2 cellular contexts compared by ENCODE assay signal in the genomic region with DNA sequence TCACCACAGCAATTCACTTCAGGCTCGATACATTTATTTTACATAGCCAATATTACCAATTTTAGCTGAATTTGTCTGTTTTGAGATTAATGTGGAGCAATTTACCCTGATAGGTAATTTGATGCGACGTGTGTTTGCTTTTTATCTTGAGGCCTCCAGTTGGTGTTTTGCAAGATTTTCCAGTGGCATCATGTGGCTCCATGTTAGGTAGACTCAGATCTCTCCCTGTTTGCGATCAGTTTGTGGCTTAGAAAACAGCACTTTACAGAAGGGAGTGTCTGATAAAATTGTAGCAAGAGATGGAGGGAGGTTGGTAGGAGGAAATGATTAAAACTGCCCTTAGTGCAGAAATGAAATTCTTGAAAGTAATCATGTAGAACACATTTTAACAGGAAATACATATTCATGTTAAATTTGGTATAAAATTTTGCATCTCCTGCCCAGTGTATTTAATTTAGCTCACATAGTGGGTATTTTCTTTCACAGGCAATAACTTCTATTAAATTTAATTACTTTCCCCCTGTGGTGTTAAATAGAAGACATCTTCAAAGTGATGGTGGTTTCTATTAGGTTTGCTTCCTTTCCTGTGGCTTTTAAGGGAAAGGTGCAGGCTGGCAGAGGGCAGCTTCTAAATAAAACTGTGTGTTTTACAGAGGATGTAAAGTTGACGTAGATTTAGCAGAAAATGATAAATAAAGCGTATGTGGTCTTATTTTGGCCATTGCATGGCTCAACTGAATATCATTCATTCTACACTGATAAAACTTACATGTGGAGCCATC.
TF ChIP-seq lines count a peak whose summit lies in the region.

No MANE protein-coding gene starts in this region.

TF ChIP-seq in GM12878, 131 proteins besides CTCF, POLR2A, EP300 and RAD21 (continued from another document):
- TF ChIP-seq, protein P1, sequence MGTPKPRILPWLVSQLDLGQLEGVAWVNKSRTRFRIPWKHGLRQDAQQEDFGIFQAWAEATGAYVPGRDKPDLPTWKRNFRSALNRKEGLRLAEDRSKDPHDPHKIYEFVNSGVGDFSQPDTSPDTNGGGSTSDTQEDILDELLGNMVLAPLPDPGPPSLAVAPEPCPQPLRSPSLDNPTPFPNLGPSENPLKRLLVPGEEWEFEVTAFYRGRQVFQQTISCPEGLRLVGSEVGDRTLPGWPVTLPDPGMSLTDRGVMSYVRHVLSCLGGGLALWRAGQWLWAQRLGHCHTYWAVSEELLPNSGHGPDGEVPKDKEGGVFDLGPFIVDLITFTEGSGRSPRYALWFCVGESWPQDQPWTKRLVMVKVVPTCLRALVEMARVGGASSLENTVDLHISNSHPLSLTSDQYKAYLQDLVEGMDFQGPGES (IDR thresholded peaks at IDR 0.05): no peak
- TF ChIP-seq RUNX3 (IDR thresholded peaks at IDR 0.05; ENCODE audit: low read length) (peak; percentile 80), TCF7 (IDR thresholded peaks at IDR 0.05; ENCODE audit: borderline replicate concordance) (peak; percentile 77)
TF ChIP-seq in GM12878: peak in this region for 6.

TF ChIP-seq in GM23338, 12 proteins besides CTCF, POLR2A, EP300 and RAD21:
- TF ChIP-seq, protein P2, sequence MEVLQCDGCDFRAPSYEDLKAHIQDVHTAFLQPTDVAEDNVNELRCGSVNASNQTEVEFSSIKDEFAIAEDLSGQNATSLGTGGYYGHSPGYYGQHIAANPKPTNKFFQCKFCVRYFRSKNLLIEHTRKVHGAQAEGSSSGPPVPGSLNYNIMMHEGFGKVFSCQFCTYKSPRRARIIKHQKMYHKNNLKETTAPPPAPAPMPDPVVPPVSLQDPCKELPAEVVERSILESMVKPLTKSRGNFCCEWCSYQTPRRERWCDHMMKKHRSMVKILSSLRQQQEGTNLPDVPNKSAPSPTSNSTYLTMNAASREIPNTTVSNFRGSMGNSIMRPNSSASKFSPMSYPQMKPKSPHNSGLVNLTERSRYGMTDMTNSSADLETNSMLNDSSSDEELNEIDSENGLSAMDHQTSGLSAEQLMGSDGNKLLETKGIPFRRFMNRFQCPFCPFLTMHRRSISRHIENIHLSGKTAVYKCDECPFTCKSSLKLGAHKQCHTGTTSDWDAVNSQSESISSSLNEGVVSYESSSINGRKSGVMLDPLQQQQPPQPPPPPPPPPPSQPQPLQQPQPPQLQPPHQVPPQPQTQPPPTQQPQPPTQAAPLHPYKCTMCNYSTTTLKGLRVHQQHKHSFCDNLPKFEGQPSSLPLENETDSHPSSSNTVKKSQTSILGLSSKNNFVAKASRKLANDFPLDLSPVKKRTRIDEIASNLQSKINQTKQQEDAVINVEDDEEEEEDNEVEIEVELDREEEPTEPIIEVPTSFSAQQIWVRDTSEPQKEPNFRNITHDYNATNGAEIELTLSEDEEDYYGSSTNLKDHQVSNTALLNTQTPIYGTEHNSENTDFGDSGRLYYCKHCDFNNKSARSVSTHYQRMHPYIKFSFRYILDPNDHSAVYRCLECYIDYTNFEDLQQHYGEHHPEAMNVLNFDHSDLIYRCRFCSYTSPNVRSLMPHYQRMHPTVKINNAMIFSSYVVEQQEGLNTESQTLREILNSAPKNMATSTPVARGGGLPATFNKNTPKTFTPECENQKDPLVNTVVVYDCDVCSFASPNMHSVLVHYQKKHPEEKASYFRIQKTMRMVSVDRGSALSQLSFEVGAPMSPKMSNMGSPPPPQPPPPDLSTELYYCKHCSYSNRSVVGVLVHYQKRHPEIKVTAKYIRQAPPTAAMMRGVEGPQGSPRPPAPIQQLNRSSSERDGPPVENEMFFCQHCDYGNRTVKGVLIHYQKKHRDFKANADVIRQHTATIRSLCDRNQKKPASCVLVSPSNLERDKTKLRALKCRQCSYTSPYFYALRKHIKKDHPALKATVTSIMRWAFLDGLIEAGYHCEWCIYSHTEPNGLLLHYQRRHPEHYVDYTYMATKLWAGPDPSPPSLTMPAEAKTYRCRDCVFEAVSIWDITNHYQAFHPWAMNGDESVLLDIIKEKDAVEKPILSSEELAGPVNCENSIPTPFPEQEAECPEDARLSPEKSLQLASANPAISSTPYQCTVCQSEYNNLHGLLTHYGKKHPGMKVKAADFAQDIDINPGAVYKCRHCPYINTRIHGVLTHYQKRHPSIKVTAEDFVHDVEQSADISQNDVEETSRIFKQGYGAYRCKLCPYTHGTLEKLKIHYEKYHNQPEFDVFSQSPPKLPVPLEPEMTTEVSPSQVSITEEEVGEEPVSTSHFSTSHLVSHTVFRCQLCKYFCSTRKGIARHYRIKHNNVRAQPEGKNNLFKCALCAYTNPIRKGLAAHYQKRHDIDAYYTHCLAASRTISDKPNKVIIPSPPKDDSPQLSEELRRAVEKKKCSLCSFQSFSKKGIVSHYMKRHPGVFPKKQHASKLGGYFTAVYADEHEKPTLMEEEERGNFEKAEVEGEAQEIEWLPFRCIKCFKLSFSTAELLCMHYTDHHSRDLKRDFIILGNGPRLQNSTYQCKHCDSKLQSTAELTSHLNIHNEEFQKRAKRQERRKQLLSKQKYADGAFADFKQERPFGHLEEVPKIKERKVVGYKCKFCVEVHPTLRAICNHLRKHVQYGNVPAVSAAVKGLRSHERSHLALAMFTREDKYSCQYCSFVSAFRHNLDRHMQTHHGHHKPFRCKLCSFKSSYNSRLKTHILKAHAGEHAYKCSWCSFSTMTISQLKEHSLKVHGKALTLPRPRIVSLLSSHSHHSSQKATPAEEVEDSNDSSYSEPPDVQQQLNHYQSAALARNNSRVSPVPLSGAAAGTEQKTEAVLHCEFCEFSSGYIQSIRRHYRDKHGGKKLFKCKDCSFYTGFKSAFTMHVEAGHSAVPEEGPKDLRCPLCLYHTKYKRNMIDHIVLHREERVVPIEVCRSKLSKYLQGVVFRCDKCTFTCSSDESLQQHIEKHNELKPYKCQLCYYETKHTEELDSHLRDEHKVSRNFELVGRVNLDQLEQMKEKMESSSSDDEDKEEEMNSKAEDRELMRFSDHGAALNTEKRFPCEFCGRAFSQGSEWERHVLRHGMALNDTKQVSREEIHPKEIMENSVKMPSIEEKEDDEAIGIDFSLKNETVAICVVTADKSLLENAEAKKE (CRISPR knock-in tag; IDR thresholded peaks at IDR 0.05): no peak
- TF ChIP-seq, protein P3, sequence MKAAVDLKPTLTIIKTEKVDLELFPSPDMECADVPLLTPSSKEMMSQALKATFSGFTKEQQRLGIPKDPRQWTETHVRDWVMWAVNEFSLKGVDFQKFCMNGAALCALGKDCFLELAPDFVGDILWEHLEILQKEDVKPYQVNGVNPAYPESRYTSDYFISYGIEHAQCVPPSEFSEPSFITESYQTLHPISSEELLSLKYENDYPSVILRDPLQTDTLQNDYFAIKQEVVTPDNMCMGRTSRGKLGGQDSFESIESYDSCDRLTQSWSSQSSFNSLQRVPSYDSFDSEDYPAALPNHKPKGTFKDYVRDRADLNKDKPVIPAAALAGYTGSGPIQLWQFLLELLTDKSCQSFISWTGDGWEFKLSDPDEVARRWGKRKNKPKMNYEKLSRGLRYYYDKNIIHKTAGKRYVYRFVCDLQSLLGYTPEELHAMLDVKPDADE (IDR thresholded peaks at IDR 0.05): no peak
- TF ChIP-seq JUNB (IDR thresholded peaks at IDR 0.05; ENCODE audit: unreplicated experiment) (no peak), ZNF331 (CRISPR knock-in tag; IDR thresholded peaks at IDR 0.05; ENCODE audit: low read depth) (no peak)
